ENCODE assay signal across 8 cellular contexts in genomic region chr12:121776190-121777098, GRCh38. TPM values are rescaled to one million over a fixed set of nuclear protein-coding genes. Genes with fewer than 3 reads are reported as not detected.
DNase-seq lines count a peak whose midpoint lies in the region; ATAC-seq and TF ChIP-seq lines count a peak whose summit lies in the region.

No MANE protein-coding gene starts in this region.

- intact Hi-C loops in right lobe of liver (cut with DNase I) = no loop called here

- no peaks in the 10 kb centered on the region for H3K9me3 ChIP-seq in right lobe of liver

- POLR2A ChIA-PET in AG04449 (lab: Yijun Ruan, JAX) = no interaction called here

- CTCF ChIA-PET in AG04449 (lab: Yijun Ruan, JAX) = interaction anchor here (0.7 to 32.5 kb wide), 21 partner anchors 9 to 117 kb away, joined by 3 to 1100 read pairs (median 4); partner anchors contain the start of genes PSMD9, RHOF and SETD1B

- peaks cover 0 to 9% (median 4%) of the 10 kb centered on the region in 4 donors for H3K4me1 ChIP-seq in right lobe of liver

- TF ChIP-seq POLR2A in right lobe of liver (IDR thresholded peaks at IDR 0.05) = no peak

- H3K27ac ChIP-seq in caudate nucleus (ENCODE audit: low read depth, low read length) = no peak overlapping the region
- no peak overlapping the region for H3K27ac ChIP-seq in right lobe of liver

- no peaks in the 10 kb centered on the region for H3K27me3 ChIP-seq in right lobe of liver

- in situ Hi-C loops in GM13977 (cut with MboI; ENCODE audit: low pct_unique_long_range_greater_than_20kb, low sequenced_read_pairs, unreplicated experiment) = no loop called here

- TF ChIP-seq CTCF in AG04449 (IDR thresholded peaks at IDR 0.05; ENCODE audit: insufficient read depth, low read length, missing control alignments) (peak; percentile 89), GM13977 (IDR thresholded peaks at IDR 0.05; ENCODE audit: extremely low read depth, insufficient read depth, missing control alignments) (peak; percentile 94), right lobe of liver (IDR thresholded peaks at IDR 0.05) (peak; percentile 83 to 87 (median 86))

- ATAC-seq in right lobe of liver (peak; percentile 55 to 70 (median 64)), HG03432 (IDR thresholded peaks at IDR 0.05; ENCODE audit: unreplicated experiment) (no peak)

- no peak for DNase-seq in AG04449 (ENCODE audit: low read depth, low spot score)
- peak; percentile 90 for DNase-seq in GM13977 (ENCODE audit: low spot score)
- DNase-seq in NCI-H1105 treated with DMSO at 0.1 percent for 48 hours (lab: John Stamatoyannopoulos, UW) = peak; percentile 36
- DNase-seq in activated CD4-positive, alpha-beta T cell treated with anti-CD3 and anti-CD28 coated beads for 24 hours (ENCODE audit: low read depth in 2 of 2) = peak; percentile 89 to 94
- peak in 46 of 61 donors; percentile 6 to 66 (median 32) for DNase-seq in caudate nucleus (lab: John Stamatoyannopoulos, UW)
- peak; percentile 80 to 85 (median 84) for DNase-seq in right lobe of liver
- peak; percentile 77 for DNase-seq in stimulated activated CD8-positive, alpha-beta memory T cell treated with anti-CD3 and anti-CD28 coated beads, Interleukin-12 subunit alpha, Interleukin-12 subunit beta, amount 100 ng/mL, for 4 hours (ENCODE audit: low read depth)

- 54% methylated on average over 6 of the region's 24 CpGs for WGBS in right lobe of liver (ENCODE audit: insufficient coverage, low coverage, low lambda C conversion rate, missing lambda C conversion rate)

- no peaks in the 10 kb centered on the region for H3K36me3 ChIP-seq in right lobe of liver

- no peak overlapping the region for H3K4me3 ChIP-seq in AG04449 (ENCODE audit: low read depth, low read length)
- no peak overlapping the region for H3K4me3 ChIP-seq in right lobe of liver

RNA-seq across cellular contexts. Expression of gene RHOF, which starts 17.0 kb away (rescaled TPM):
- 10 to 100 TPM in 2 of 6 experiments, 1 to 10 TPM in 4; 3.7 to 16.2 (median 5.0) TPM for total RNA-seq in right lobe of liver

RNA-seq across cellular contexts. Expression of gene SETD1B, which starts 27.4 kb away (rescaled TPM):
- 10 to 100 TPM in 3 of 6 experiments, 1 to 10 TPM in 3; 3.7 to 20.0 (median 9.3) TPM for total RNA-seq in right lobe of liver
